Comparison of ENCODE assay signal across 28 cellular contexts in genomic region chr9:112130347-112130746, GRCh38.
"Had no signal": no experiment of that assay in that cellular context is flagged by ENCODE, and none has a peak within 500 bp of the region (broad histone marks: within the 10 kb centered on the region; RNA-seq: fewer than 3 reads in every experiment).

No MANE protein-coding gene starts in this region.

- H3K4me3 Mint-ChIP-seq: naive thymus-derived CD4-positive, alpha-beta T cell; natural killer cell treated with Interleukin-12 subunit alpha and Interleukin-12 subunit beta and Interleukin-15 and Interleukin-18, amount 100 ng/mL, for 72 hours; stimulated activated naive B cell treated with anti-CD40 and anti-IgM and Interleukin-4, amounts not matched to agents 10 μg/mL and 1 μg/mL and 100 μg/mL, for 72 hours had no signal

- H3K27ac Mint-ChIP-seq: naive thymus-derived CD4-positive, alpha-beta T cell; natural killer cell treated with Interleukin-12 subunit alpha and Interleukin-12 subunit beta and Interleukin-15 and Interleukin-18, amount 100 ng/mL, for 72 hours; stimulated activated naive B cell treated with anti-CD40 and anti-IgM and Interleukin-4, amounts not matched to agents 10 μg/mL and 1 μg/mL and 100 μg/mL, for 72 hours had no signal

- H3K4me3 ChIP-seq: left ventricle myocardium inferior, lung, mucosa of descending colon, ovary, right atrium auricular region, skin epidermis, stomach, testis, thyroid gland, transverse colon, upper lobe of left lung, vagina had no signal

- FAIRE-seq: keratinocyte had no signal

- ATAC-seq: naive thymus-derived CD4-positive, alpha-beta T cell; natural killer cell treated with Interleukin-12 subunit alpha and Interleukin-12 subunit beta and Interleukin-15 and Interleukin-18, amount 100 ng/mL, for 72 hours; sciatic nerve; stimulated activated naive B cell treated with anti-CD40 and anti-IgM and Interleukin-4, amounts not matched to agents 10 μg/mL and 1 μg/mL and 100 μg/mL, for 72 hours; stimulated activated naive CD8-positive, alpha-beta T cell treated with anti-CD3 and anti-CD28 coated beads, Interleukin-15, Interleukin-2, amounts not matched to agents 100 U/mL and 50 U/mL, for 24 hours had no signal

- H3K4me1 ChIP-seq: left ventricle myocardium inferior, right atrium auricular region, testis, thyroid gland, upper lobe of left lung, vagina had no signal

- H3K9me3 Mint-ChIP-seq: natural killer cell treated with Interleukin-12 subunit alpha and Interleukin-12 subunit beta and Interleukin-15 and Interleukin-18, amount 100 ng/mL, for 72 hours; stimulated activated naive B cell treated with anti-CD40 and anti-IgM and Interleukin-4, amounts not matched to agents 10 μg/mL and 1 μg/mL and 100 μg/mL, for 72 hours had no signal

- H3K27me3 ChIP-seq: neutrophil, ovary, right atrium auricular region, stomach, testis, thyroid gland, transverse colon, upper lobe of left lung, vagina had no signal

- H3K27me3 Mint-ChIP-seq: naive thymus-derived CD4-positive, alpha-beta T cell; natural killer cell treated with Interleukin-12 subunit alpha and Interleukin-12 subunit beta and Interleukin-15 and Interleukin-18, amount 100 ng/mL, for 72 hours; progenitor cell of endocrine pancreas; stimulated activated naive B cell treated with anti-CD40 and anti-IgM and Interleukin-4, amounts not matched to agents 10 μg/mL and 1 μg/mL and 100 μg/mL, for 72 hours had no signal

- H3K27ac ChIP-seq: left ventricle myocardium inferior, neutrophil, ovary, right atrium auricular region, skin epidermis, stomach, testis, thyroid gland, upper lobe of left lung, vagina had no signal

- H3K36me3 ChIP-seq: ovary, right atrium auricular region, thyroid gland, transverse colon, upper lobe of left lung, vagina had no signal

- H3K9me3 ChIP-seq: mucosa of descending colon, neutrophil, ovary, stomach, testis, thyroid gland, upper lobe of left lung, vagina had no signal

- DNase-seq: hippocampal formation; left colon; left ventricle myocardium inferior; midbrain; naive thymus-derived CD4-positive, alpha-beta T cell; occipital lobe; ovary; stimulated activated CD4-positive, alpha-beta T cell treated with anti-CD3 and anti-CD28 coated beads, Interleukin-12 subunit alpha, Interleukin-12 subunit beta, amount 100 ng/mL, for 4 hours; stimulated activated CD4-positive, alpha-beta T cell treated with anti-CD3 and anti-CD28 coated beads, Interleukin-15, amount 100 ng/mL, for 24 hours; stimulated activated CD4-positive, alpha-beta T cell treated with anti-CD3 and anti-CD28 coated beads, Interleukin-2, amount 100 ng/mL, for 24 hours; stimulated activated CD4-positive, alpha-beta T cell treated with anti-CD3 and anti-CD28 coated beads, Interleukin-4, amount 100 ng/mL, for 1 hour; stimulated activated naive B cell treated with anti-CD40 and anti-IgM and Interleukin-4, amounts not matched to agents 10 μg/mL and 1 μg/mL and 100 μg/mL, for 72 hours; stimulated activated naive CD8-positive, alpha-beta T cell treated with anti-CD3 and anti-CD28 coated beads, Interleukin-15, Interleukin-2, amounts not matched to agents 100 U/mL and 50 U/mL, for 24 hours; stomach; testis; thyroid gland; transverse colon; upper lobe of left lung had no signal
